Comparison of ENCODE assay signal across 1 cellular context in genomic region chr12:68865399-68866154, GRCh38.
TF ChIP-seq lines count a peak whose summit lies in the region.

No MANE protein-coding gene starts in this region.

TF ChIP-seq in K562, 482 proteins besides CTCF, POLR2A, EP300 and RAD21 (continued from another document):
- TF ChIP-seq USF1 (CRISPR knock-in tag; IDR thresholded peaks at IDR 0.05) (peak; percentile 56), CBFA2T3 (IDR thresholded peaks at IDR 0.05) (peak; percentile 80), CBFA2T2 (conservative IDR thresholded peaks at IDR 0.05) (peak; percentile 72), TAL1 (IDR thresholded peaks at IDR 0.05) (peak; percentile 81), TCF3 (CRISPR knock-in tag; IDR thresholded peaks at IDR 0.05) (peak; percentile 63), EGR1 (conservative IDR thresholded peaks at IDR 0.05) (peak; percentile 55), TEAD4 (IDR thresholded peaks at IDR 0.05; ENCODE audit: low read length) (peak; percentile 75), TEAD4 (CRISPR knock-in tag; IDR thresholded peaks at IDR 0.05; ENCODE audit: borderline replicate concordance) (no peak), TCF15 (CRISPR knock-in tag; IDR thresholded peaks at IDR 0.05) (no peak), TFE3 (CRISPR knock-in tag; IDR thresholded peaks at IDR 0.05) (peak; percentile 62), ARID1B (IDR thresholded peaks at IDR 0.05) (peak; percentile 58; the same call in 1 of the 2 replicates), U2AF1 (optimal IDR thresholded peaks at IDR 0.05; ENCODE audit: low read depth, low read length) (no peak), POLR2AphosphoS5 (IDR thresholded peaks at IDR 0.05; ENCODE audit: control insufficient read depth, insufficient read depth, low read depth, low read length) (peak; percentile 66; the same call in 1 of the 2 replicates), RAD51 (IDR thresholded peaks at IDR 0.05; ENCODE audit: borderline replicate concordance, low read depth) (peak; percentile 46; the same call in 1 of the 2 replicates), BHLHE40 (IDR thresholded peaks at IDR 0.05; ENCODE audit: low read length) (peak; percentile 57; the same call in 1 of the 2 replicates), USF2 (CRISPR knock-in tag; IDR thresholded peaks at IDR 0.05) (peak; percentile 54), TEAD1 (CRISPR knock-in tag; IDR thresholded peaks at IDR 0.05) (no peak), ZEB2 (IDR thresholded peaks at IDR 0.05) (no peak), KLF16 (IDR thresholded peaks at IDR 0.05) (0 out of 2 replicates have a peak, but pooled peaks have one; percentile 14)
